Comparison of ENCODE assay signal across 8 cellular contexts in genomic region chr6:52995913-52996685, GRCh38. TPM values are rescaled to one million over a fixed set of nuclear protein-coding genes. Genes with fewer than 3 reads are reported as not detected.
DNase-seq lines count a peak whose midpoint lies in the region; ATAC-seq and TF ChIP-seq lines count a peak whose summit lies in the region.

No MANE protein-coding gene starts in this region.

- peaks cover 12% of the 10 kb centered on the region for H3K79me2 ChIP-seq in osteoblast (ENCODE audit: insufficient read depth, low read length)

- H3K4me1 ChIP-seq in osteoblast (ENCODE audit: insufficient read depth, low read length), result peaks cover 18% of the 10 kb centered on the region

- peaks cover 4% of the 10 kb centered on the region for H3K36me3 ChIP-seq in osteoblast (ENCODE audit: insufficient read depth, low read length)

- TF ChIP-seq CTCF in fibroblast of the aortic adventitia (IDR thresholded peaks at IDR 0.05; ENCODE audit: insufficient read depth, low read length) (no peak), osteoblast (IDR thresholded peaks at IDR 0.05; ENCODE audit: extremely low read depth, low read depth, low read length) (no peak)

- H4K20me1 ChIP-seq in osteoblast (ENCODE audit: insufficient read depth, low read length), result no peaks in the 10 kb centered on the region

- no peaks in the 10 kb centered on the region for H3K9me3 Mint-ChIP-seq in activated T-cell treated with anti-CD3 and anti-CD28 coated beads, Interleukin-2, amount 50 U/mL, for 4 hours

- H3K4me3 ChIP-seq in fibroblast of the aortic adventitia (ENCODE audit: low read depth, low read length) (peak overlapping the region; percentile 38), osteoblast (ENCODE audit: insufficient read depth, low read length) (peak overlapping the region; percentile 85)

- peak overlapping the region; percentile 93 for H3K4me3 Mint-ChIP-seq in activated T-cell treated with anti-CD3 and anti-CD28 coated beads, Interleukin-2, amount 50 U/mL, for 4 hours

- H3K27me3 ChIP-seq in osteoblast (ENCODE audit: insufficient read depth, low read length), result no peaks in the 10 kb centered on the region

- peak; percentile 12 to 30 for DNase-seq in NCI-H2081 (lab: John Stamatoyannopoulos, UW)
- DNase-seq in NCI-H2081 treated with DMSO at 0.1 percent for 48 hours (lab: John Stamatoyannopoulos, UW), result no peak
- peak; percentile 79 for DNase-seq in NCI-H748 (lab: John Stamatoyannopoulos, UW; ENCODE audit: unreplicated experiment)
- peak; percentile 21 for DNase-seq in activated T-cell treated with anti-CD3 and anti-CD28 coated beads, Interleukin-2, amount 50 U/mL, for 4 hours
- peak; percentile 88 for DNase-seq in fibroblast of the aortic adventitia (ENCODE audit: low read depth)
- DNase-seq in osteoblast (ENCODE audit: insufficient read length, low spot score, missing footprints), result no peak
- DNase-seq in occipital lobe (lab: John Stamatoyannopoulos, UW), result no peak

- peak overlapping the region; percentile 64 for H3K4me2 ChIP-seq in osteoblast (ENCODE audit: insufficient read depth, low read length)

- H3K36me3 Mint-ChIP-seq in activated T-cell treated with anti-CD3 and anti-CD28 coated beads, Interleukin-2, amount 50 U/mL, for 4 hours (ENCODE audit: insufficient read depth), result no peaks in the 10 kb centered on the region

- ATAC-seq in activated T-cell treated with anti-CD3 and anti-CD28 coated beads, Interleukin-2, amount 50 U/mL, for 4 hours, result no peak
- ATAC-seq in GM19452 (IDR thresholded peaks at IDR 0.05; ENCODE audit: unreplicated experiment), result no peak

- no peaks in the 10 kb centered on the region for H3K9me3 ChIP-seq in osteoblast (ENCODE audit: low read depth, low read length)

- H3K27me3 Mint-ChIP-seq in activated T-cell treated with anti-CD3 and anti-CD28 coated beads, Interleukin-2, amount 50 U/mL, for 4 hours (ENCODE audit: low read depth), result peaks cover 2% of the 10 kb centered on the region

- H2AFZ ChIP-seq in osteoblast (ENCODE audit: low read length), result peak overlapping the region; percentile 16

- H3K4me1 Mint-ChIP-seq in activated T-cell treated with anti-CD3 and anti-CD28 coated beads, Interleukin-2, amount 50 U/mL, for 4 hours (ENCODE audit: low read depth), result peaks cover 19% of the 10 kb centered on the region

- H3K27ac ChIP-seq in osteoblast (ENCODE audit: low read depth, low read length), result peak overlapping the region; percentile 2

RNA-seq across cellular contexts. Expression of gene GSTA4, which starts 1.0 kb away (rescaled TPM):
- total RNA-seq in activated T-cell treated with anti-CD3 and anti-CD28 coated beads, Interleukin-2, amount 50 U/mL, for 4 hours, result 1 to 10 TPM; 3.7 to 5.2 (median 3.9) TPM
- total RNA-seq in fibroblast of the aortic adventitia (ENCODE audit: low replicate concordance) (46.3 and 89.6 TPM in 2 replicates), osteoblast (33.3 and 36.2 TPM in 2 replicates), occipital lobe (145 TPM)

Comparison
In these comparisons a context has a peak if more than half of its experiments do, and no peak if none do; other contexts are left out.
1. DNase-seq: peak in NCI-H2081 (2 of 2), NCI-H748 (single experiment), activated T-cell treated with anti-CD3 and anti-CD28 coated beads, Interleukin-2, amount 50 U/mL, for 4 hours (single experiment) and fibroblast of the aortic adventitia (single experiment); none in NCI-H2081 treated with DMSO at 0.1 percent for 48 hours (single experiment), osteoblast (single experiment) and occipital lobe (single experiment).